26 cellular contexts compared by ENCODE assay signal in genomic region chr11:42840176-42840829, GRCh38.
DNase-seq lines count a peak whose midpoint lies in the region; ATAC-seq and TF ChIP-seq lines count a peak whose summit lies in the region.
"Had no signal": no experiment of that assay in that cellular context is flagged by ENCODE, and none has a peak within 500 bp of the region (broad histone marks: within the 10 kb centered on the region; RNA-seq: fewer than 3 reads in every experiment).

No MANE protein-coding gene starts in this region.

- DNase-seq in globus pallidus (ENCODE audit: low spot score) (peak; percentile 17), GM13977 (ENCODE audit: low spot score) (no peak)
- no peak for DNase-seq in activated CD4-positive, alpha-beta T cell treated with anti-CD3 and anti-CD28 coated beads for 1 hour
- no peak for DNase-seq in activated CD8-positive, alpha-beta memory T cell treated with anti-CD3 and anti-CD28 coated beads, Interleukin-2, amount 50 U/mL, for 4 hours
- DNase-seq: activated B cell treated with CpG ODN at 0.5 μM for 24 hours; activated CD8-positive, alpha-beta T cell treated with anti-CD3 and anti-CD28 coated beads for 36 hours; activated naive CD4-positive, alpha-beta T cell treated with anti-CD3 and anti-CD28 coated beads, Interleukin-2, amount 10 ng/mL, durations not matched to agents 7 days and 5 days; activated T-cell treated with anti-CD3 and anti-CD28 coated beads, Interleukin-2, amount 50 U/mL, for 4 hours; AML-193; Caco-2; cerebellar nuclear complex; effector CD4-positive, alpha-beta T cell; glutamatergic neuron; KBM-7; left ventricle myocardium superior; mucosa of descending colon; NCI-H526; PC-3; SIG-M5; T-helper 17 cell; testis had no signal

- in situ Hi-C loops in GM13977 (cut with MboI; ENCODE audit: low pct_unique_long_range_greater_than_20kb, low sequenced_read_pairs, unreplicated experiment), result no loop called here

- peak; percentile 96 for ATAC-seq in GM18870 (IDR thresholded peaks at IDR 0.05; ENCODE audit: unreplicated experiment)
- peak; percentile 97 for ATAC-seq in GM21786 (IDR thresholded peaks at IDR 0.05; ENCODE audit: unreplicated experiment)
- peak; percentile 72 for ATAC-seq in HG03354 (IDR thresholded peaks at IDR 0.05; ENCODE audit: poor library complexity, severe bottlenecking, unreplicated experiment)
- ATAC-seq in HG02840 (IDR thresholded peaks at IDR 0.05; ENCODE audit: low FRiP score, unreplicated experiment), result no peak
- ATAC-seq: activated CD8-positive, alpha-beta T cell treated with anti-CD3 and anti-CD28 coated beads for 36 hours; activated T-cell treated with anti-CD3 and anti-CD28 coated beads, Interleukin-2, amount 50 U/mL, for 4 hours; GM23338; left ventricle myocardium superior; mucosa of descending colon; PC-3; T-helper 17 cell had no signal

- no peak for TF ChIP-seq CTCF in GM13977 (IDR thresholded peaks at IDR 0.05; ENCODE audit: extremely low read depth, insufficient read depth, missing control alignments)
